9 cellular contexts compared by ENCODE assay signal in genomic region chr1:26145041-26145959, GRCh38. TPM values are rescaled to one million over a fixed set of nuclear protein-coding genes. Genes with fewer than 3 reads are reported as not detected.
A peak's percentile ranks its signal among the peaks of the same experiment; 100 is the strongest.
DNase-seq lines count a peak whose midpoint lies in the region; ATAC-seq and TF ChIP-seq lines count a peak whose summit lies in the region.
"Had no signal": no experiment of that assay in that cellular context is flagged by ENCODE, and none has a peak within 500 bp of the region (broad histone marks: within the 10 kb centered on the region; RNA-seq: fewer than 3 reads in every experiment).

No MANE protein-coding gene starts in this region.

- H3K79me2 ChIP-seq in OCI-LY7 (ENCODE audit: insufficient read depth, low read depth, low read length) = no peaks in the 10 kb centered on the region

- no peak overlapping the region for H3K4me3 ChIP-seq in OCI-LY7 (ENCODE audit: low read depth, low read length, poor library complexity, severe bottlenecking)
- no peak overlapping the region for H3K4me3 ChIP-seq in epithelial cell of proximal tubule (ENCODE audit: low read depth, low read length)

- BruUV-seq in OCI-LY7 (replicated peaks; lab: Mats Ljungman, UMichigan) = no TSS peak

- peak; percentile 77 for DNase-seq in DMS114 treated with DMSO at 0.1 percent for 48 hours (lab: John Stamatoyannopoulos, UW; ENCODE audit: unreplicated experiment)
- peak; percentile 83 for DNase-seq in KBM-7
- peak; percentile 83 for DNase-seq in OCI-LY7 (ENCODE audit: low spot score)
- DNase-seq in activated CD8-positive, alpha-beta memory T cell treated with anti-CD3 and anti-CD28 coated beads, Interleukin-2, amount 50 U/mL, for 4 hours = peak; percentile 83
- DNase-seq in epithelial cell of proximal tubule (ENCODE audit: low read depth) = peak; percentile 29
- DNase-seq in naive B cell = peak; percentile 65
- peak; percentile 56 to 69 for DNase-seq in stimulated activated CD8-positive, alpha-beta memory T cell treated with anti-CD3 and anti-CD28 coated beads, Interleukin-7, amount 100 ng/mL, for 4 hours (ENCODE audit: low read depth in 2 of 2)

- H3K9me3 ChIP-seq in OCI-LY7 (ENCODE audit: low read length) = no peaks in the 10 kb centered on the region

- intact Hi-C loops in OCI-LY7 (cut with micrococcal nuclease; ENCODE audit: unreplicated experiment) = loop anchor here (1.0 kb wide), 2 partner anchors 40 to 109 kb away; no protein-coding TSS in a partner anchor

- peak overlapping the region in 1 of 8 donors; percentile 77 for H3K4me3 Mint-ChIP-seq in naive B cell
- H3K4me3 Mint-ChIP-seq: activated naive CD4-positive, alpha-beta T cell treated with anti-CD3 and anti-CD28 coated beads, Interleukin-2, amount 50 U/mL, for 24 hours had no signal

- peaks cover 3 to 6% (median 5%) of the 10 kb centered on the region in 3 donors for H3K4me1 Mint-ChIP-seq in naive B cell

- no peaks in the 10 kb centered on the region; the same call in 1 of the 2 replicates for H4K20me1 ChIP-seq in OCI-LY7 (ENCODE audit: insufficient read depth, low read length)

- CTCF ChIA-PET in OCI-LY7 (lab: Charles Lee; ENCODE audit: unreplicated experiment) = interaction anchor here (0.5 to 1.4 kb wide), 4 partner anchors 18 to 264 kb away, joined by 3 to 5 read pairs (median 4); no protein-coding TSS in a partner anchor

- no peak overlapping the region for H2AFZ ChIP-seq in OCI-LY7 (ENCODE audit: low read length)

- no peaks in the 10 kb centered on the region for H3K36me3 Mint-ChIP-seq in naive B cell
- H3K36me3 Mint-ChIP-seq: activated naive CD4-positive, alpha-beta T cell treated with anti-CD3 and anti-CD28 coated beads, Interleukin-2, amount 50 U/mL, for 24 hours had no signal

- peak; percentile 86 for TF ChIP-seq CTCF in OCI-LY7 (conservative IDR thresholded peaks at IDR 0.05; ENCODE audit: low read length)
- peak; percentile 80 for TF ChIP-seq CTCF in epithelial cell of proximal tubule (conservative IDR thresholded peaks at IDR 0.05; ENCODE audit: low read depth, low read length)

- no peaks in the 10 kb centered on the region for H3K9me3 Mint-ChIP-seq in naive B cell
- H3K9me3 Mint-ChIP-seq: activated naive CD4-positive, alpha-beta T cell treated with anti-CD3 and anti-CD28 coated beads, Interleukin-2, amount 50 U/mL, for 24 hours had no signal

- peaks cover 5 to 19% (median 18%) of the 10 kb centered on the region in 3 donors for H3K27me3 Mint-ChIP-seq in naive B cell

- in situ Hi-C loops in KBM-7 (cut with MboI; ENCODE audit: low pct_unique_long_range_greater_than_20kb, low sequenced_read_pairs) = no loop called here

- H3K4me1 ChIP-seq in OCI-LY7 (ENCODE audit: insufficient read depth, low read length, poor library complexity, severe bottlenecking) = no peaks in the 10 kb centered on the region

- H3K27ac ChIP-seq in OCI-LY7 (ENCODE audit: low read depth, low read length, poor library complexity, severe bottlenecking) = no peak overlapping the region

- ATAC-seq in naive B cell (ENCODE audit: low read depth in 2 of 2) (peak; percentile 76 to 81), HG03439 (IDR thresholded peaks at IDR 0.05; ENCODE audit: unreplicated experiment) (no peak)

- peak overlapping the region in 1 of 6 donors; percentile 47 for H3K27ac Mint-ChIP-seq in naive B cell
- H3K27ac Mint-ChIP-seq: activated naive CD4-positive, alpha-beta T cell treated with anti-CD3 and anti-CD28 coated beads, Interleukin-2, amount 50 U/mL, for 24 hours had no signal

- H3K36me3 ChIP-seq in OCI-LY7 (ENCODE audit: insufficient read depth, low read length) = no peaks in the 10 kb centered on the region

- no peaks in the 10 kb centered on the region for H3K9me2 ChIP-seq in OCI-LY7 (ENCODE audit: insufficient read depth, low read length)

- POLR2A ChIA-PET in OCI-LY7 (lab: Charles Lee) = interaction anchor here (1.1 kb wide), 3 partner anchors 22 to 38 kb away, joined by 3 to 10 read pairs (median 3); no protein-coding TSS in a partner anchor

- H3K4me2 ChIP-seq in OCI-LY7 (ENCODE audit: low read length) = peak overlapping the region; percentile 10; the same call in 1 of the 2 replicates

RNA-seq across cellular contexts. Expression of gene FAM110D, which starts 13.6 kb away (rescaled TPM):
- not detected in 2 replicates for total RNA-seq in OCI-LY7 (2014; rRNA removed; shearing (Covaris generic))
- total RNA-seq in OCI-LY7 (2022) (0.11 TPM in 1 of 2 replicates, not detected in the other), epithelial cell of proximal tubule (not detected in 2 replicates)
- polyA plus RNA-seq in naive B cell (ENCODE audit: low read depth in 6 of 6) = not detected

RNA-seq across cellular contexts. Expression of gene C1orf232, which starts 23.5 kb away (rescaled TPM):
- total RNA-seq in OCI-LY7 (2014; rRNA removed; shearing (Covaris generic)) = not detected in 2 replicates
- total RNA-seq in OCI-LY7 (2022) (not detected in 2 replicates), epithelial cell of proximal tubule (not detected in 2 replicates)
- polyA plus RNA-seq in naive B cell (ENCODE audit: low read depth in 6 of 6) = not detected

RNA-seq across cellular contexts. Expression of gene ZNF593, which starts 24.4 kb away (rescaled TPM):
- 60.0 and 63.6 TPM in 2 replicates for total RNA-seq in OCI-LY7 (2014; rRNA removed; shearing (Covaris generic))
- total RNA-seq in OCI-LY7 (2022) = 33.0 and 42.8 TPM in 2 replicates
- total RNA-seq in epithelial cell of proximal tubule = 80.4 and 89.3 TPM in 2 replicates
- 10 to 100 TPM; 33.3 to 52.3 (median 36.1) TPM for polyA plus RNA-seq in naive B cell (ENCODE audit: low read depth in 6 of 6)

RNA-seq across cellular contexts. Expression of gene ZNF593OS, which starts 26.3 kb away (rescaled TPM):
- not detected in 2 replicates for total RNA-seq in OCI-LY7 (2014; rRNA removed; shearing (Covaris generic))
- total RNA-seq in OCI-LY7 (2022) (not detected in 2 replicates), epithelial cell of proximal tubule (not detected in 2 replicates)
- polyA plus RNA-seq in naive B cell (ENCODE audit: low read depth in 6 of 6) = 1 to 10 TPM in 5 of 6 donors, under 1 TPM in 1; 0.96 to 3.5 (median 1.9) TPM

RNA-seq across cellular contexts. Expression of gene CNKSR1, which starts 32.0 kb away (rescaled TPM):
- 0.77 and 2.5 TPM in 2 replicates for total RNA-seq in OCI-LY7 (2014; rRNA removed; shearing (Covaris generic))
- total RNA-seq in OCI-LY7 (2022) = 2.5 and 2.7 TPM in 2 replicates
- 6.7 and 14.8 TPM in 2 replicates for total RNA-seq in epithelial cell of proximal tubule
- polyA plus RNA-seq in naive B cell (ENCODE audit: low read depth in 6 of 6) = under 1 TPM in 3 of 6 donors, not detected in 3; 0.44 to 0.57 (median 0.49) TPM

Comparison
In these comparisons a context has a peak if more than half of its experiments do, and no peak if none do; other contexts are left out.
1. DNase-seq: peak in every context shown above with its lines; median percentile 83 in KBM-7; 83 in OCI-LY7; 83 in activated CD8-positive, alpha-beta memory T cell treated with anti-CD3 and anti-CD28 coated beads, Interleukin-2, amount 50 U/mL, for 4 hours; 77 in DMS114 treated with DMSO at 0.1 percent for 48 hours; 65 in naive B cell; 62 in stimulated activated CD8-positive, alpha-beta memory T cell treated with anti-CD3 and anti-CD28 coated beads, Interleukin-7, amount 100 ng/mL, for 4 hours; 29 in epithelial cell of proximal tubule.